1 cellular context compared by ENCODE assay signal in genomic region chr9:36562801-36563200, GRCh38. TPM values are rescaled to one million over a fixed set of nuclear protein-coding genes. Genes with fewer than 3 reads are reported as not detected.
"Had no signal": no experiment of that assay in that cellular context is flagged by ENCODE, and none has a peak within 500 bp of the region (broad histone marks: within the 10 kb centered on the region; RNA-seq: fewer than 3 reads in every experiment).

No MANE protein-coding gene starts in this region.

RNA-seq across cellular contexts. Expression of gene MELK, which starts 9.9 kb away (rescaled TPM):
- total RNA-seq: ascending aorta had no signal
